1 cellular context compared by ENCODE assay signal in genomic region chr22:24593810-24594568, GRCh38.
TF ChIP-seq lines count a peak whose summit lies in the region.

No MANE protein-coding gene starts in this region.

TF ChIP-seq in GM23338, 12 proteins besides CTCF, POLR2A, EP300 and RAD21 (continued from another document):
- TF ChIP-seq CREB1 (CRISPR knock-in tag; IDR thresholded peaks at IDR 0.05; ENCODE audit: low read depth) (no peak), ZNF331 (CRISPR knock-in tag; IDR thresholded peaks at IDR 0.05; ENCODE audit: low read depth) (no peak), EZH2phosphoT487 (IDR thresholded peaks at IDR 0.05; ENCODE audit: unreplicated experiment) (no peak), ETS1 (IDR thresholded peaks at IDR 0.05) (no peak), ZNF114 (CRISPR knock-in tag; IDR thresholded peaks at IDR 0.05) (no peak)
